Comparison of ENCODE assay signal across 11 cellular contexts in the genomic region with DNA sequence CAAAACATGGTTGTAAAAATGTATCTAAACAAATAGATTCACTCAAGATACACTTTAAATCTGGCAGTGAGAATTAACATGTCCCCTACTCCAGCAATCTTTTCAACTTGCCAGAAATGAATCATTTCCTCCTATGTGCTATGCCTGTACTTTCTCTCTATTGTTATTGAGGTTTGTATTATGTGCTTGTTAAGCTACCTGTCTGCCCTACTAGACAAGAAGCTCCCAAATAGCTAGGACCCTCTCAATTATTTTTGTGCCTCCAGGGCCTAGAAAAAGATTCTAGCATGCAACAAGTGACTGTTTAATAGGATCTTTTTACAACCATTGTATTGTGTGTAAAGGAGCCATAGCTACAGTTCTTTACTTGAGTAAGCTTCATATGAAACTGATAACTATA. TPM values are rescaled to one million over a fixed set of nuclear protein-coding genes. Genes with fewer than 3 reads are reported as not detected.
DNase-seq lines count a peak whose midpoint lies in the region; ATAC-seq and TF ChIP-seq lines count a peak whose summit lies in the region.
"Had no signal": no experiment of that assay in that cellular context is flagged by ENCODE, and none has a peak within 500 bp of the region (broad histone marks: within the 10 kb centered on the region; RNA-seq: fewer than 3 reads in every experiment).

No MANE protein-coding gene starts in this region.

- peak overlapping the region in 1 of 2 experiments; percentile 8; a peak in 1 of 4 replicates for H3K4me3 ChIP-seq in SK-N-SH (ENCODE audit: low read depth in 2 of 2, low read length in 1 of 2)
- H3K4me3 ChIP-seq in skeletal muscle cell (ENCODE audit: low read depth, low read length): peak overlapping the region; percentile 91
- H3K4me3 ChIP-seq in PC-9: no peak overlapping the region
- no peak overlapping the region for H3K4me3 ChIP-seq in Karpas-422 (ENCODE audit: low read length)

- H3K27ac ChIP-seq in SK-N-SH (ENCODE audit: low read depth in 2 of 2, low read length in 1 of 2) (peak overlapping the region; percentile 10 to 34; a peak in 3 of 4 replicates), PC-9 (no peak overlapping the region), Karpas-422 (ENCODE audit: low read length) (no peak overlapping the region)

- no peaks in the 10 kb centered on the region for H3K9me3 Mint-ChIP-seq in activated T-helper 17 cell treated with anti-CD3 and anti-CD28 coated beads, Interleukin-2, amount 50 U/mL, for 72 hours

- peak overlapping the region; percentile 31; the same call in 1 of the 2 replicates for H2AFZ ChIP-seq in SK-N-SH (ENCODE audit: low read depth)
- no peak overlapping the region for H2AFZ ChIP-seq in PC-9
- no peak overlapping the region for H2AFZ ChIP-seq in Karpas-422 (ENCODE audit: low read length)

- H3K4me1 ChIP-seq in SK-N-SH (ENCODE audit: control insufficient read depth in 1 of 2, insufficient read depth in 2 of 2, low read depth in 1 of 2, low read length in 1 of 2) (peaks cover 6 to 8% of the 10 kb centered on the region in 2 experiments; a peak in 3 of 4 replicates), PC-9 (replicated peaks; ENCODE audit: insufficient read depth) (no peaks in the 10 kb centered on the region), Karpas-422 (ENCODE audit: low read length) (peaks cover 5% of the 10 kb centered on the region)

- H3K27me3 Mint-ChIP-seq in activated T-helper 17 cell treated with anti-CD3 and anti-CD28 coated beads, Interleukin-2, amount 50 U/mL, for 72 hours: no peaks in the 10 kb centered on the region

- no peak for TF ChIP-seq EP300 in SK-N-SH (IDR thresholded peaks at IDR 0.05; ENCODE audit: borderline replicate concordance in 1 of 2, low read depth in 1 of 2, low read length in 1 of 2)

- CTCF ChIA-PET in SK-N-SH (lab: Yijun Ruan, JAX): interaction anchor here (1.1 to 3.7 kb wide), 6 partner anchors 12 to 140 kb away, joined by 3 to 17 read pairs (median 4); no protein-coding TSS in a partner anchor
- CTCF ChIA-PET in PC-9 (lab: Charles Lee): no interaction called here

- no peaks in the 10 kb centered on the region for H3K9me3 ChIP-seq in SK-N-SH
- H3K9me3 ChIP-seq in PC-9 (ENCODE audit: insufficient read depth, low read depth): no peaks in the 10 kb centered on the region
- H3K9me3 ChIP-seq in Karpas-422 (ENCODE audit: low read length): no peaks in the 10 kb centered on the region

- DNase-seq in SK-N-SH (no peak), skeletal muscle cell (ENCODE audit: low read depth) (no peak), SHP77 treated with DMSO at 0.1 percent for 48 hours (lab: John Stamatoyannopoulos, UW) (no peak), PC-9 (no peak), Karpas-422 (no peak)
- DNase-seq: H7; NCI-H510A; stimulated activated CD4-positive, alpha-beta T cell treated with anti-CD3 and anti-CD28 coated beads, Interleukin-1b, Interleukin-23, amount 100 ng/mL, for 48 hours had no signal

- peaks cover 65% of the 10 kb centered on the region for H3K36me3 Mint-ChIP-seq in activated T-helper 17 cell treated with anti-CD3 and anti-CD28 coated beads, Interleukin-2, amount 50 U/mL, for 72 hours (ENCODE audit: low read depth)

- H3K9me2 ChIP-seq in SK-N-SH: no peaks in the 10 kb centered on the region
- H3K9me2 ChIP-seq in PC-9 (ENCODE audit: insufficient read depth): no peaks in the 10 kb centered on the region
- no peaks in the 10 kb centered on the region for H3K9me2 ChIP-seq in Karpas-422 (replicated peaks; ENCODE audit: insufficient read depth, low read length)

- no TSS peak for BruUV-seq in PC-9 (replicated peaks; lab: Mats Ljungman, UMichigan)

- peaks cover 22% of the 10 kb centered on the region for H3K4me1 Mint-ChIP-seq in activated T-helper 17 cell treated with anti-CD3 and anti-CD28 coated beads, Interleukin-2, amount 50 U/mL, for 72 hours

- H3K27ac Mint-ChIP-seq in activated T-helper 17 cell treated with anti-CD3 and anti-CD28 coated beads, Interleukin-2, amount 50 U/mL, for 72 hours: peak overlapping the region; percentile 70

- POLR2A ChIA-PET in SK-N-SH (lab: Yijun Ruan, JAX): interaction anchor here (1.8 kb wide), 1 partner anchor 33 kb away, joined by 12 read pairs; the partner anchor contains the start of gene HMGB2
- POLR2A ChIA-PET in PC-9 (lab: Charles Lee; ENCODE audit: unreplicated experiment): no interaction called here

- no peaks in the 10 kb centered on the region for H4K20me1 ChIP-seq in SK-N-SH (ENCODE audit: insufficient read depth)
- no peaks in the 10 kb centered on the region for H4K20me1 ChIP-seq in PC-9 (ENCODE audit: insufficient read depth)
- H4K20me1 ChIP-seq in Karpas-422 (ENCODE audit: insufficient read depth, low read depth, low read length): no peaks in the 10 kb centered on the region

- peaks cover 32% of the 10 kb centered on the region for H3F3A ChIP-seq in SK-N-SH (replicated peaks; ENCODE audit: insufficient read depth)
- H3F3A ChIP-seq in PC-9 (ENCODE audit: insufficient read depth, low read depth): 0 out of 2 replicates have a peak, but pooled peaks cover 3% of the 10 kb centered on the region

- ATAC-seq in SK-N-SH treated with all-trans-retinoic acid at 6 μM for 48 hours (no peak), HG03103 (IDR thresholded peaks at IDR 0.05; ENCODE audit: low read depth, unreplicated experiment) (peak; percentile 20)
- ATAC-seq in activated T-helper 17 cell treated with anti-CD3 and anti-CD28 coated beads, Interleukin-2, amount 50 U/mL, for 72 hours (replicated peaks): peak; percentile 13

- TF ChIP-seq RAD21 in SK-N-SH (IDR thresholded peaks at IDR 0.05; ENCODE audit: low read length): no peak

- peaks cover 17% of the 10 kb centered on the region for H3K79me2 ChIP-seq in SK-N-SH (ENCODE audit: insufficient read depth)
- no peaks in the 10 kb centered on the region for H3K79me2 ChIP-seq in PC-9 (ENCODE audit: low read depth)
- H3K79me2 ChIP-seq in Karpas-422 (ENCODE audit: low read length): no peaks in the 10 kb centered on the region

- peak overlapping the region; percentile 78 for H3K4me2 ChIP-seq in SK-N-SH
- H3K4me2 ChIP-seq in PC-9: no peak overlapping the region
- H3K4me2 ChIP-seq in Karpas-422 (ENCODE audit: low read depth, low read length, poor library complexity, severe bottlenecking): no peak overlapping the region

- no peak for TF ChIP-seq CTCF in SK-N-SH (IDR thresholded peaks at IDR 0.05)
- no peak for TF ChIP-seq CTCF in PC-9 (conservative IDR thresholded peaks at IDR 0.05)

- H3K4me3 Mint-ChIP-seq in activated T-helper 17 cell treated with anti-CD3 and anti-CD28 coated beads, Interleukin-2, amount 50 U/mL, for 72 hours: peak overlapping the region; percentile 99

- intact Hi-C loops in PC-9 (cut with micrococcal nuclease; ENCODE audit: unreplicated experiment): no loop called here

- H3K36me3 ChIP-seq in SK-N-SH (replicated peaks in 1 of 2; ENCODE audit: control insufficient read depth in 1 of 2, insufficient read depth in 2 of 2, low read length in 1 of 2) (no peaks in the 10 kb centered on the region), PC-9 (ENCODE audit: low read depth) (no peaks in the 10 kb centered on the region), Karpas-422 (ENCODE audit: insufficient read depth, low read length) (no peaks in the 10 kb centered on the region)

- no peaks in the 10 kb centered on the region for H3K27me3 ChIP-seq in SK-N-SH (ENCODE audit: insufficient read depth)
- no peaks in the 10 kb centered on the region for H3K27me3 ChIP-seq in PC-9 (ENCODE audit: insufficient read depth, low read depth)
- no peaks in the 10 kb centered on the region for H3K27me3 ChIP-seq in Karpas-422 (ENCODE audit: low read length)

- H3K9ac ChIP-seq in SK-N-SH (no peak overlapping the region), Karpas-422 (ENCODE audit: low read length) (no peak overlapping the region)

TF ChIP-seq in SK-N-SH, 30 proteins besides CTCF, POLR2A, EP300 and RAD21 (continues in another document):
- TF ChIP-seq NRF1 (IDR thresholded peaks at IDR 0.05; ENCODE audit: low read depth, low read length): no peak
- TF ChIP-seq TCF12 (IDR thresholded peaks at IDR 0.05): peak; percentile 64
- TF ChIP-seq FOSL2 (IDR thresholded peaks at IDR 0.05; ENCODE audit: borderline replicate concordance, low read depth): peak; percentile 35; the same call in 1 of the 2 replicates

TF ChIP-seq in SK-N-SH treated with all-trans-retinoic acid at 6 μM for 48 hours, 23 proteins besides CTCF, POLR2A, EP300 and RAD21 (continues in another document):
- TF ChIP-seq TCF4 (CRISPR knock-in tag; IDR thresholded peaks at IDR 0.05; ENCODE audit: borderline replicate concordance): no peak
- TF ChIP-seq CREB5 (CRISPR knock-in tag; IDR thresholded peaks at IDR 0.05; ENCODE audit: low read depth): no peak
- TF ChIP-seq BACH2 (CRISPR knock-in tag; IDR thresholded peaks at IDR 0.05; ENCODE audit: borderline replicate concordance): no peak
- no peak for TF ChIP-seq OSR1 (CRISPR knock-in tag; IDR thresholded peaks at IDR 0.05)

RNA-seq across cellular contexts. Expression of gene SAP30, which starts 3.5 kb away (rescaled TPM):
- polyA plus RNA-seq in SK-N-SH (2012; rRNA removed): 16.6 and 19.0 TPM in 2 replicates
- polyA plus RNA-seq in SK-N-SH (2012; cell fraction: cytosol; rRNA removed): 20.5 and 27.1 TPM in 2 replicates
- polyA plus RNA-seq in SK-N-SH (2012; cell fraction: nucleus; rRNA removed): 4.9 and 8.8 TPM in 2 replicates
- 10 to 100 TPM; 31.7 to 57.4 TPM for total RNA-seq in activated T-helper 17 cell treated with anti-CD3 and anti-CD28 coated beads, Interleukin-2, amount 50 U/mL, for 72 hours
- 8.0 and 11.4 TPM in 2 replicates for total RNA-seq in PC-9 (2021)
- total RNA-seq in Karpas-422 (2014; rRNA removed; shearing (Covaris generic); ENCODE audit: low replicate concordance): 2.0 and 11.9 TPM in 2 replicates

RNA-seq across cellular contexts. Expression of gene SCRG1, which starts 31.6 kb away (rescaled TPM):
- polyA plus RNA-seq in SK-N-SH (2012; rRNA removed): 0.16 and 0.24 TPM in 2 replicates
- 0.20 and 0.26 TPM in 2 replicates for polyA plus RNA-seq in SK-N-SH (2012; cell fraction: cytosol; rRNA removed)
- polyA plus RNA-seq in SK-N-SH (2012; cell fraction: nucleus; rRNA removed): 0.13 and 0.20 TPM in 2 replicates
- not detected for total RNA-seq in activated T-helper 17 cell treated with anti-CD3 and anti-CD28 coated beads, Interleukin-2, amount 50 U/mL, for 72 hours
- total RNA-seq in PC-9 (2021): not detected in 2 replicates
- not detected in 2 replicates for total RNA-seq in Karpas-422 (2014; rRNA removed; shearing (Covaris generic); ENCODE audit: low replicate concordance)
- total RNA-seq: H7 had no signal

RNA-seq across cellular contexts. Expression of gene HMGB2, which starts 33.1 kb away (rescaled TPM):
- 123 and 130 TPM in 2 replicates for polyA plus RNA-seq in SK-N-SH (2012; rRNA removed)
- polyA plus RNA-seq in SK-N-SH (2012; cell fraction: cytosol; rRNA removed): 184 and 256 TPM in 2 replicates
- polyA plus RNA-seq in SK-N-SH (2012; cell fraction: nucleus; rRNA removed): 28.9 and 47.2 TPM in 2 replicates
- 100 to 1,000 TPM; 431 to 468 TPM for total RNA-seq in activated T-helper 17 cell treated with anti-CD3 and anti-CD28 coated beads, Interleukin-2, amount 50 U/mL, for 72 hours
- total RNA-seq in PC-9 (2021): 202 and 213 TPM in 2 replicates
- total RNA-seq in Karpas-422 (2014; rRNA removed; shearing (Covaris generic); ENCODE audit: low replicate concordance): 101 and 155 TPM in 2 replicates

Comparison
In these comparisons a context has a peak if more than half of its experiments do, and no peak if none do; other contexts are left out.
1. H3K27ac ChIP-seq: peak in SK-N-SH (2 of 2); none in PC-9 (single experiment) and Karpas-422 (single experiment).